ENCODE assay signal across 8 cellular contexts in the genomic region with DNA sequence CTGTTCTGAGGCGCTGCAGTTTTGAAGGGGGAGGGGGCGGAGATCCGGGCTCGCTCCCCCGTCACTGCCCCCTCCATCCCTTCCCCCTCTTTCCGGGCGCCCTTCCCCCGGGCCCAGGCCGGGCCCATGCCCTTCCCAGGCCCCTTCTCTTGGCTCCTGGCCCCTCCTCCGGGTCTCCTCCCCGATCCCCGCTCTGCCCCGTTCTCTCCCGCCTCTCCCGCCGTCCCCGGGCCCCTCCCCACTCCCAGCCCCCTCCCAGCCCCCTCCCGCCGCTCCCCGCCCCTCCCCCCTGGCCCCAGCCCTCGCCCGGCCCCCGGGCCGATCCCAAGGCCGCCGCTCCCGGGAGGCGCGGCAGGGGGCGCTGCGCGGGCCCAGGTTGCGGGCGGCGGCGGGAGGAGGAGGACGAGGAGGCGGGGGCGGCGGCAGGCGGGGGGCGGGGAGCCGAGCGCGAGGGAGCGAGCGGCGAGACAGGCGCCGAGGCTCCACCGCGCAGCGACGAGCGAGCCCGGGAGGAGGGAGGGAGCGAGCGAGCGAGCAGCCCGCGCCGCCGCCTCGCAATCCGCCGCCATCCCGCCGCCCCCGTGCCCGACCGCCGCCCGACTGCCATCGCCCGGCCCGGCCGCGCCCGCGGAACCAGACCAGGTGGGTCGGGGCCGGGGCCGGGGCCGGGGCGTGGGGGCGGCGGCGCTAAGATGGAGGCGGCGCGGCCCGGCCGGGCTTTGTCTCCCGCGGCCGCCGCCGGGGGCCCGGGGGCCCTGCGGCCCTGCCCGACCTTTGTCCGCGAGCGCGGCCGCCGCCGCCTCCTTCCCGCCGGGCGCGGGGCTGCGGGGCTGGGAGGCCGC. TPM values are rescaled to one million over a fixed set of nuclear protein-coding genes. Genes with fewer than 3 reads are reported as not detected.
DNase-seq lines count a peak whose midpoint lies in the region; ATAC-seq and TF ChIP-seq lines count a peak whose summit lies in the region.

A gene (plus strand): TSS at position 465 of the 842 bp plus-strand sequence. CDS start 36,059 bp downstream, outside the sequence.

- ATAC-seq in HG02938 (IDR thresholded peaks at IDR 0.05; ENCODE audit: unreplicated experiment) = peak; percentile 42
- peak; percentile 44 for ATAC-seq in activated CD4-positive, alpha-beta T cell treated with anti-CD3 and anti-CD28 coated beads for 36 hours

- no peaks in the 10 kb centered on the region for H3K9me3 Mint-ChIP-seq in activated CD4-positive, alpha-beta T cell treated with anti-CD3 and anti-CD28 coated beads for 36 hours (ENCODE audit: low read depth)

- peak within 1 kb of the TSS; percentile 90 for H3K27ac Mint-ChIP-seq in activated CD4-positive, alpha-beta T cell treated with anti-CD3 and anti-CD28 coated beads for 36 hours

- peaks cover 43% of the 10 kb centered on the region for H3K4me1 Mint-ChIP-seq in activated CD4-positive, alpha-beta T cell treated with anti-CD3 and anti-CD28 coated beads for 36 hours

- CTCF ChIA-PET in activated CD4-positive, alpha-beta T cell treated with anti-CD3 and anti-CD28 coated beads for 36 hours (lab: Charles Lee) = no interaction called here

- H3K36me3 Mint-ChIP-seq in activated CD4-positive, alpha-beta T cell treated with anti-CD3 and anti-CD28 coated beads for 36 hours (ENCODE audit: low read depth) = peaks cover 25% of the 10 kb centered on the region

- DNase-seq in DMS 273 (lab: John Stamatoyannopoulos, UW; ENCODE audit: unreplicated experiment) (peak; percentile 94), DMS 273 treated with DMSO at 0.1 percent for 48 hours (lab: John Stamatoyannopoulos, UW) (no peak), NCI-H2227 treated with DMSO at 0.1 percent for 48 hours (lab: John Stamatoyannopoulos, UW) (peak; percentile 69), choroid plexus epithelial cell (ENCODE audit: low read depth) (peak; percentile 79), kidney glomerular epithelial cell (lab: John Stamatoyannopoulos, UW) (peak; percentile 36)
- DNase-seq in activated CD4-positive, alpha-beta T cell treated with anti-CD3 and anti-CD28 coated beads for 36 hours = peak; percentile 94
- peak; percentile 77 to 83 for DNase-seq in stimulated activated CD4-positive, alpha-beta T cell treated with anti-CD3 and anti-CD28 coated beads, Interleukin-1b, Interleukin-23, amount 100 ng/mL, for 1 hour (ENCODE audit: low read depth in 2 of 2)

- intact Hi-C loops in activated CD4-positive, alpha-beta T cell treated with anti-CD3 and anti-CD28 coated beads for 36 hours (cut with DNase I, micrococcal nuclease) = loop anchor here (1.0 to 10.0 kb wide), 11 partner anchors 15 to 849 kb away; a partner anchor contains a TSS

- no peaks in the 10 kb centered on the region for H3K27me3 Mint-ChIP-seq in activated CD4-positive, alpha-beta T cell treated with anti-CD3 and anti-CD28 coated beads for 36 hours

- POLR2A ChIA-PET in activated CD4-positive, alpha-beta T cell treated with anti-CD3 and anti-CD28 coated beads for 36 hours (lab: Charles Lee) = no interaction called here

- H3K4me3 ChIP-seq in choroid plexus epithelial cell (ENCODE audit: low read depth, low read length) = peak within 1 kb of the TSS; percentile 67

- peak within 1 kb of the TSS; percentile 88 for H3K4me3 Mint-ChIP-seq in activated CD4-positive, alpha-beta T cell treated with anti-CD3 and anti-CD28 coated beads for 36 hours

- TF ChIP-seq CTCF in choroid plexus epithelial cell (conservative IDR thresholded peaks at IDR 0.05; ENCODE audit: low read depth, low read length) = no peak

RNA-seq across cellular contexts. Expression of the gene that starts here (rescaled TPM):
- total RNA-seq in activated CD4-positive, alpha-beta T cell treated with anti-CD3 and anti-CD28 coated beads for 36 hours = 100 to 1,000 TPM; 151 to 184 TPM
